19 cellular contexts compared by ENCODE assay signal in the genomic region with DNA sequence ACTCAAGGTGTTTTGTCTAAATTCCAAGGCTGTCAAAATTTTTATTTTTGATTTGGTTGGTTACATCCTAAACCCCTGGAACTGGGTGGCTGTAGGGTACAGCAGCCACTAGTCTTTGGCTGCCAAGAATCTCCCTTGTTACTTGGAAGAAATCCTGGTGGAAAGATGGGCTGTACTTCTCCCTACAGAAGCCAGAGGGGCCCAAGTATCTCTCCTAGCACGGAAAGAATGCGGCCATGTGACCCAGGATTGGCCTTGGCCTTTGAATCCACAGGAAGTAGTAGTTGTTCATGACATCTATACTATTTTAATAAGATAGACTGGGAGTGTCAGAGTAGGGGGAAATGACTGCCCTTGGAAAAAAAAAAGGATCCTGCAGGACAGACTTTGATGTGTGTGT. TPM values are rescaled to one million over a fixed set of nuclear protein-coding genes. Genes with fewer than 3 reads are reported as not detected.
DNase-seq lines count a peak whose midpoint lies in the region; ATAC-seq and TF ChIP-seq lines count a peak whose summit lies in the region.
"Had no signal": no experiment of that assay in that cellular context is flagged by ENCODE, and none has a peak within 500 bp of the region (broad histone marks: within the 10 kb centered on the region; RNA-seq: fewer than 3 reads in every experiment).

No MANE protein-coding gene starts in this region.

- no peaks in the 10 kb centered on the region for H3K79me2 ChIP-seq in HCT116 (ENCODE audit: insufficient read depth, low read length)
- no peaks in the 10 kb centered on the region for H3K79me2 ChIP-seq in smooth muscle cell (ENCODE audit: low read depth)

- H4K20me1 ChIP-seq in HCT116 (ENCODE audit: insufficient read depth), result no peaks in the 10 kb centered on the region
- H4K20me1 ChIP-seq in smooth muscle cell (ENCODE audit: low read depth), result no peaks in the 10 kb centered on the region

- no peaks in the 10 kb centered on the region for H3K36me3 ChIP-seq in HCT116 (ENCODE audit: control insufficient read depth in 1 of 2, insufficient read depth in 2 of 2, low read length in 2 of 2)
- H3K36me3 ChIP-seq in smooth muscle cell (ENCODE audit: low read depth), result no peaks in the 10 kb centered on the region

- no peak for TF ChIP-seq CTCF in HCT116 (IDR thresholded peaks at IDR 0.05 in 2 of 3, conservative IDR thresholded peaks at IDR 0.05 in 1 of 3; ENCODE audit: borderline replicate concordance in 1 of 3, insufficient read depth in 1 of 3, low read depth in 2 of 3, low read length in 2 of 3)
- TF ChIP-seq CTCF in RWPE1 (conservative IDR thresholded peaks at IDR 0.05; ENCODE audit: low read depth), result no peak
- peak; percentile 11 for TF ChIP-seq CTCF in fibroblast of pulmonary artery (IDR thresholded peaks at IDR 0.05; ENCODE audit: low read length, missing control alignments)
- TF ChIP-seq CTCF in smooth muscle cell (IDR thresholded peaks at IDR 0.05; ENCODE audit: borderline replicate concordance, insufficient read depth, poor library complexity, severe bottlenecking), result no peak

- TF ChIP-seq POLR2A in HCT116 (IDR thresholded peaks at IDR 0.05; ENCODE audit: borderline replicate concordance, extremely low read depth, insufficient read depth, insufficient read length), result no peak

- H3K9me3 ChIP-seq in HCT116 (ENCODE audit: control insufficient read depth in 1 of 2, insufficient read depth in 1 of 2, low read depth in 1 of 2, low read length in 2 of 2) (no peaks in the 10 kb centered on the region), smooth muscle cell (replicated peaks; ENCODE audit: low read depth) (no peaks in the 10 kb centered on the region)
- H3K9me3 ChIP-seq: mucosa of descending colon, testis had no signal

- POLR2A ChIA-PET in HCT116 (lab: Charles Lee), result no interaction called here
- POLR2A ChIA-PET in RWPE1 (lab: Yijun Ruan, JAX; ENCODE audit: low non-redundant PET), result no interaction called here

- TF ChIP-seq RAD21 in HCT116 (IDR thresholded peaks at IDR 0.05; ENCODE audit: low read depth), result no peak

- RAD21 ChIA-PET in HCT116 (lab: Charles Lee; ENCODE audit: low non-redundant PET in 1 of 2, low total read pairs in 2 of 2, uncharacterized antibody in 2 of 2, unreplicated experiment in 2 of 2), result no interaction called here

- BruUV-seq in HCT116 (replicated peaks; lab: Mats Ljungman, UMichigan), result no TSS peak

- H3F3A ChIP-seq in smooth muscle cell (ENCODE audit: low read depth), result no peaks in the 10 kb centered on the region

- H2AFZ ChIP-seq in HCT116 (ENCODE audit: low read depth, low read length, poor library complexity, severe bottlenecking) (peak overlapping the region; percentile 39), smooth muscle cell (ENCODE audit: low read depth) (no peak overlapping the region)

- 0 out of 2 replicates have a peak, but pooled peaks cover 6% of the 10 kb centered on the region for H3K9me2 ChIP-seq in HCT116 (ENCODE audit: insufficient read depth)

- DNase-seq in HCT116 (ENCODE audit: low read depth, low spot score) (peak; percentile 7), RWPE1 (ENCODE audit: low spot score) (peak; percentile 37), fibroblast of pulmonary artery (ENCODE audit: low read depth) (peak; percentile 35), smooth muscle cell (lab: John Stamatoyannopoulos, UW; ENCODE audit: unreplicated experiment) (no peak), NCI-H446 treated with DMSO at 0.1 percent for 48 hours (lab: John Stamatoyannopoulos, UW) (no peak), T1000 (lab: John Stamatoyannopoulos, UW) (no peak)
- DNase-seq: activated CD8-positive, alpha-beta T cell treated with anti-CD3 and anti-CD28 coated beads, Interleukin-2, amount 10 ng/mL, durations not matched to agents 7 days and 5 days; kidney glomerular epithelial cell; mucosa of descending colon; nucleus accumbens; stimulated activated CD4-positive, alpha-beta T cell treated with anti-CD3 and anti-CD28 coated beads, Interleukin-4, amount 100 ng/mL, for 4 hours; T-cell; testis had no signal

- H3K27ac ChIP-seq in HCT116 (ENCODE audit: low read depth, low read length) (peak overlapping the region; percentile 25; the same call in 1 of the 2 replicates), RWPE1 (peak overlapping the region; percentile 45; the same call in 1 of the 2 replicates), smooth muscle cell (ENCODE audit: low read depth) (peak overlapping the region; percentile 85)
- H3K27ac ChIP-seq: testis, VCaP had no signal

- intact Hi-C loops in HCT116 (cut with micrococcal nuclease), result no loop called here

- H3K9ac ChIP-seq in HCT116 (ENCODE audit: low read length) (no peak overlapping the region), smooth muscle cell (ENCODE audit: low read depth) (no peak overlapping the region)

- H3K4me1 ChIP-seq in HCT116 (ENCODE audit: control insufficient read depth in 1 of 2, insufficient read depth in 2 of 2, low read length in 2 of 2) (peaks cover 13 to 35% of the 10 kb centered on the region in 2 experiments), smooth muscle cell (ENCODE audit: low read depth) (no peaks in the 10 kb centered on the region)

- H3K4me3 ChIP-seq in HCT116 (replicated peaks in 1 of 2; ENCODE audit: low read depth in 1 of 2, low read length in 2 of 2) (no peak overlapping the region), fibroblast of pulmonary artery (replicated peaks; ENCODE audit: low read depth, low read length) (no peak overlapping the region), smooth muscle cell (no peak overlapping the region)
- H3K4me3 ChIP-seq: GM12878, mucosa of descending colon, testis had no signal

- CTCF ChIA-PET in HCT116 (lab: Charles Lee), result no interaction called here
- CTCF ChIA-PET in RWPE1 (lab: Yijun Ruan, JAX), result no interaction called here

- ATAC-seq in HCT116 (peak; percentile 77), GM21619 (IDR thresholded peaks at IDR 0.05; ENCODE audit: unreplicated experiment) (no peak)
- ATAC-seq: activated CD8-positive, alpha-beta T cell treated with anti-CD3 and anti-CD28 coated beads, Interleukin-2, amount 10 ng/mL, durations not matched to agents 7 days and 5 days; GM12878; mucosa of descending colon; T-cell had no signal

- H3K4me2 ChIP-seq in HCT116 (ENCODE audit: low read length) (peak overlapping the region; percentile 48), smooth muscle cell (no peak overlapping the region)

- WGBS in smooth muscle cell (ENCODE audit: low lambda C conversion rate), result 55% methylated on average over 2 of the region's 2 CpGs

- H3K27me3 ChIP-seq in HCT116 (ENCODE audit: insufficient read depth, low read length) (no peaks in the 10 kb centered on the region), smooth muscle cell (ENCODE audit: low read depth) (no peaks in the 10 kb centered on the region)
- H3K27me3 ChIP-seq: testis had no signal

TF ChIP-seq in HCT116, 20 proteins besides CTCF, POLR2A, EP300 and RAD21:
- TF ChIP-seq ZNF274 (IDR thresholded peaks at IDR 0.05; ENCODE audit: low read depth, low read length) (no peak), ELF1 (IDR thresholded peaks at IDR 0.05; ENCODE audit: borderline replicate concordance, low read depth) (no peak), CBX3 (IDR thresholded peaks at IDR 0.05; ENCODE audit: low read depth) (no peak)
TF ChIP-seq in HCT116: peak in this region for 0.

RNA-seq across cellular contexts. Expression of a gene that starts 54.4 kb away (rescaled TPM):
- total RNA-seq in HCT116 (2021; ENCODE audit: unreplicated experiment), result not detected
- polyA plus RNA-seq in HCT116 (2012), result not detected in 2 replicates
- 1.3 and 3.1 TPM in 2 replicates for total RNA-seq in smooth muscle cell
- polyA plus RNA-seq in smooth muscle cell, result 0.47 and 1.3 TPM in 2 replicates
- total RNA-seq: Daoy, glomerular endothelial cell had no signal
- polyA plus RNA-seq: CD14-positive monocyte had no signal

Comparison
In these comparisons a context has a peak if more than half of its experiments do, and no peak if none do; other contexts are left out.
1. DNase-seq: peak in HCT116 (single experiment), RWPE1 (single experiment) and fibroblast of pulmonary artery (single experiment); none in smooth muscle cell (single experiment), NCI-H446 treated with DMSO at 0.1 percent for 48 hours (single experiment) and T1000 (single experiment).
2. H3K27ac ChIP-seq: peak in every context shown above with its lines; median percentile 85 in smooth muscle cell; 45 in RWPE1; 25 in HCT116.